ENCODE assay signal across 19 cellular contexts in the genomic region with DNA sequence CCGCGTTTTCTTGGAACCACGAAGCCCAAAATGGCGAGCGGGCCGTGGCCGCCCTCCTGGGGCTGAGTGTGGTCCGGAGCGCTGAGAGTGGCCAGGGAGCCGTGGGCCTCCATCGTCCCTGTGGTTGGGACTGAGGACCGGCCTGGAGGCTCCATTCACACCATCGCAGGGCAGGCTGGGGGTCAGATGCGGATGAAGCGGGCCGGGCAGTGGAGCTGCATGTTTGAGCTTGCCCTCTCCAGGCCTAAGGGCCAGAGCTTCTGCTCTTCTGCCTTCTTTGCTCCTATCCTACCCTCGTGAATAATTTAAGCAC. TPM values are rescaled to one million over a fixed set of nuclear protein-coding genes. Genes with fewer than 3 reads are reported as not detected.
DNase-seq lines count a peak whose midpoint lies in the region; ATAC-seq, FAIRE-seq and TF ChIP-seq lines count a peak whose summit lies in the region.
"Had no signal": no experiment of that assay in that cellular context is flagged by ENCODE, and none has a peak within 500 bp of the region (broad histone marks: within the 10 kb centered on the region; RNA-seq: fewer than 3 reads in every experiment).

No MANE protein-coding gene starts in this region.

- no peaks in the 10 kb centered on the region for H3K9me3 ChIP-seq in iPS-18a (ENCODE audit: control insufficient read depth, low read depth, low read length)
- H3K9me3 ChIP-seq: HAP-1, prostate gland, SJSA1, tibial artery had no signal

- H3K9me3 Mint-ChIP-seq in activated CD8-positive, alpha-beta memory T cell treated with anti-CD3 and anti-CD28 coated beads, Interleukin-2, amount 10 ng/mL, durations not matched to agents 7 days and 5 days (ENCODE audit: low read depth): no peaks in the 10 kb centered on the region
- H3K9me3 Mint-ChIP-seq in activated B cell treated with CpG ODN at 0.5 μM for 24 hours: no peaks in the 10 kb centered on the region
- no peaks in the 10 kb centered on the region for H3K9me3 Mint-ChIP-seq in stimulated activated naive B cell treated with anti-CD40 and anti-IgM and Interleukin-4, amounts not matched to agents 10 μg/mL and 1 μg/mL and 100 μg/mL, for 72 hours

- H3K36me3 Mint-ChIP-seq in activated CD8-positive, alpha-beta memory T cell treated with anti-CD3 and anti-CD28 coated beads, Interleukin-2, amount 10 ng/mL, durations not matched to agents 7 days and 5 days: no peaks in the 10 kb centered on the region
- H3K36me3 Mint-ChIP-seq in activated B cell treated with CpG ODN at 0.5 μM for 24 hours (ENCODE audit: low read depth): no peaks in the 10 kb centered on the region
- peaks cover 0 to 2% of the 10 kb centered on the region in 2 donors for H3K36me3 Mint-ChIP-seq in stimulated activated naive B cell treated with anti-CD40 and anti-IgM and Interleukin-4, amounts not matched to agents 10 μg/mL and 1 μg/mL and 100 μg/mL, for 72 hours

- H3K36me3 ChIP-seq in iPS-18a (ENCODE audit: control insufficient read depth, low read depth, low read length): no peaks in the 10 kb centered on the region
- H3K36me3 ChIP-seq: HAP-1, prostate gland, SJSA1, tibial artery had no signal

- peaks cover 28% of the 10 kb centered on the region for H3K4me1 ChIP-seq in iPS-18a (ENCODE audit: control insufficient read depth, low read depth, low read length)
- H3K4me1 ChIP-seq: SJSA1 had no signal

- intact Hi-C loops in activated B cell treated with CpG ODN at 0.5 μM for 24 hours (cut with micrococcal nuclease): loop anchor here (2.0 kb wide), 1 partner anchor 19 kb away; no protein-coding TSS in a partner anchor

- peak overlapping the region; percentile 8 for H3K4me3 ChIP-seq in iPS-18a (ENCODE audit: low read length)
- H3K4me3 ChIP-seq: HAP-1, SJSA1 had no signal

- no peak for ATAC-seq in activated CD8-positive, alpha-beta memory T cell treated with anti-CD3 and anti-CD28 coated beads, Interleukin-2, amount 10 ng/mL, durations not matched to agents 7 days and 5 days
- no peak for ATAC-seq in activated B cell treated with CpG ODN at 0.5 μM for 24 hours (ENCODE audit: low read depth)
- no peak for ATAC-seq in stimulated activated naive B cell treated with anti-CD40 and anti-IgM and Interleukin-4, amounts not matched to agents 10 μg/mL and 1 μg/mL and 100 μg/mL, for 72 hours (replicated peaks)

- H3K27me3 Mint-ChIP-seq in activated CD8-positive, alpha-beta memory T cell treated with anti-CD3 and anti-CD28 coated beads, Interleukin-2, amount 10 ng/mL, durations not matched to agents 7 days and 5 days: peaks cover 82% of the 10 kb centered on the region
- H3K27me3 Mint-ChIP-seq in activated B cell treated with CpG ODN at 0.5 μM for 24 hours: peaks cover 56% of the 10 kb centered on the region
- peaks cover 73 to 94% of the 10 kb centered on the region in 2 donors for H3K27me3 Mint-ChIP-seq in stimulated activated naive B cell treated with anti-CD40 and anti-IgM and Interleukin-4, amounts not matched to agents 10 μg/mL and 1 μg/mL and 100 μg/mL, for 72 hours

- CTCF ChIA-PET in activated CD8-positive, alpha-beta memory T cell treated with anti-CD3 and anti-CD28 coated beads, Interleukin-2, amount 10 ng/mL, durations not matched to agents 7 days and 5 days (lab: Charles Lee): interaction anchor here (0.8 to 8.7 kb wide), 7 partner anchors 9 to 38 kb away, joined by 3 to 85 read pairs (median 4); no protein-coding TSS in a partner anchor
- CTCF ChIA-PET in activated B cell treated with CpG ODN at 0.5 μM for 24 hours (lab: Charles Lee): interaction anchor here (0.5 to 1.1 kb wide), 2 partner anchors 19 to 96 kb away, joined by 3 read pairs; no protein-coding TSS in a partner anchor

- H3K4me1 Mint-ChIP-seq in activated CD8-positive, alpha-beta memory T cell treated with anti-CD3 and anti-CD28 coated beads, Interleukin-2, amount 10 ng/mL, durations not matched to agents 7 days and 5 days: peaks cover 4% of the 10 kb centered on the region
- peaks cover 13% of the 10 kb centered on the region for H3K4me1 Mint-ChIP-seq in activated B cell treated with CpG ODN at 0.5 μM for 24 hours
- peaks cover 1 to 17% of the 10 kb centered on the region in 2 donors for H3K4me1 Mint-ChIP-seq in stimulated activated naive B cell treated with anti-CD40 and anti-IgM and Interleukin-4, amounts not matched to agents 10 μg/mL and 1 μg/mL and 100 μg/mL, for 72 hours

- peak overlapping the region; percentile 56 for H3K27ac Mint-ChIP-seq in activated CD8-positive, alpha-beta memory T cell treated with anti-CD3 and anti-CD28 coated beads, Interleukin-2, amount 10 ng/mL, durations not matched to agents 7 days and 5 days
- H3K27ac Mint-ChIP-seq in activated B cell treated with CpG ODN at 0.5 μM for 24 hours: no peak overlapping the region
- H3K27ac Mint-ChIP-seq in stimulated activated naive B cell treated with anti-CD40 and anti-IgM and Interleukin-4, amounts not matched to agents 10 μg/mL and 1 μg/mL and 100 μg/mL, for 72 hours: peak overlapping the region; percentile 56

- peaks cover 100% of the 10 kb centered on the region for H3K27me3 ChIP-seq in iPS-18a (ENCODE audit: control insufficient read depth, insufficient read depth, low read length)

- DNase-seq in activated CD8-positive, alpha-beta memory T cell treated with anti-CD3 and anti-CD28 coated beads, Interleukin-2, amount 10 ng/mL, durations not matched to agents 7 days and 5 days: no peak
- no peak for DNase-seq in activated CD8-positive, alpha-beta memory T cell treated with anti-CD3 and anti-CD28 coated beads, Interleukin-2, amount 50 U/mL, for 48 hours
- DNase-seq in activated B cell treated with CpG ODN at 0.5 μM for 24 hours: no peak
- no peak for DNase-seq in stimulated activated naive B cell treated with anti-CD40 and anti-IgM and Interleukin-4, amounts not matched to agents 10 μg/mL and 1 μg/mL and 100 μg/mL, for 72 hours
- DNase-seq in D721Med (ENCODE audit: insufficient read length, low spot score): no peak
- no peak for DNase-seq in DMS79 (lab: John Stamatoyannopoulos, UW)
- DNase-seq in central memory CD4-positive, alpha-beta T cell: no peak
- DNase-seq: DMS153; effector CD8-positive, alpha-beta T cell; head of caudate nucleus; mesenchymal stem cell; NCI-H1417; NCI-H524 treated with DMSO at 0.1 percent for 48 hours; tibial artery had no signal

- no peak overlapping the region for H3K27ac ChIP-seq in iPS-18a (ENCODE audit: low read length)
- H3K27ac ChIP-seq: prostate gland, SJSA1, tibial artery had no signal

- POLR2A ChIA-PET in activated B cell treated with CpG ODN at 0.5 μM for 24 hours (lab: Charles Lee): no interaction called here

- peak overlapping the region; percentile 50 for H3K4me3 Mint-ChIP-seq in activated CD8-positive, alpha-beta memory T cell treated with anti-CD3 and anti-CD28 coated beads, Interleukin-2, amount 10 ng/mL, durations not matched to agents 7 days and 5 days
- H3K4me3 Mint-ChIP-seq in activated B cell treated with CpG ODN at 0.5 μM for 24 hours: peak overlapping the region; percentile 79
- peak overlapping the region; percentile 46 to 79 for H3K4me3 Mint-ChIP-seq in stimulated activated naive B cell treated with anti-CD40 and anti-IgM and Interleukin-4, amounts not matched to agents 10 μg/mL and 1 μg/mL and 100 μg/mL, for 72 hours

- TF ChIP-seq CTCF in activated B cell treated with CpG ODN at 0.5 μM for 24 hours (IDR thresholded peaks at IDR 0.05): no peak
- no peak for TF ChIP-seq CTCF in D721Med (IDR thresholded peaks at IDR 0.05; ENCODE audit: insufficient read depth, missing control alignments)

- no peak overlapping the region for H3K9ac ChIP-seq in iPS-18a (ENCODE audit: low read length)

- FAIRE-seq in D721Med (lab: Jason Lieb, UNC): no peak
- FAIRE-seq: HTR-8/SVneo had no signal

RNA-seq across cellular contexts. Expression of a gene that starts 44.8 kb away (rescaled TPM):
- total RNA-seq in activated CD8-positive, alpha-beta memory T cell treated with anti-CD3 and anti-CD28 coated beads, Interleukin-2, amount 10 ng/mL, durations not matched to agents 7 days and 5 days: 100 to 1,000 TPM; 117 to 119 TPM
- total RNA-seq in activated B cell treated with CpG ODN at 0.5 μM for 24 hours: 116 and 144 TPM in 2 replicates
